Comparison of ENCODE assay signal across 8 cellular contexts in the genomic region with DNA sequence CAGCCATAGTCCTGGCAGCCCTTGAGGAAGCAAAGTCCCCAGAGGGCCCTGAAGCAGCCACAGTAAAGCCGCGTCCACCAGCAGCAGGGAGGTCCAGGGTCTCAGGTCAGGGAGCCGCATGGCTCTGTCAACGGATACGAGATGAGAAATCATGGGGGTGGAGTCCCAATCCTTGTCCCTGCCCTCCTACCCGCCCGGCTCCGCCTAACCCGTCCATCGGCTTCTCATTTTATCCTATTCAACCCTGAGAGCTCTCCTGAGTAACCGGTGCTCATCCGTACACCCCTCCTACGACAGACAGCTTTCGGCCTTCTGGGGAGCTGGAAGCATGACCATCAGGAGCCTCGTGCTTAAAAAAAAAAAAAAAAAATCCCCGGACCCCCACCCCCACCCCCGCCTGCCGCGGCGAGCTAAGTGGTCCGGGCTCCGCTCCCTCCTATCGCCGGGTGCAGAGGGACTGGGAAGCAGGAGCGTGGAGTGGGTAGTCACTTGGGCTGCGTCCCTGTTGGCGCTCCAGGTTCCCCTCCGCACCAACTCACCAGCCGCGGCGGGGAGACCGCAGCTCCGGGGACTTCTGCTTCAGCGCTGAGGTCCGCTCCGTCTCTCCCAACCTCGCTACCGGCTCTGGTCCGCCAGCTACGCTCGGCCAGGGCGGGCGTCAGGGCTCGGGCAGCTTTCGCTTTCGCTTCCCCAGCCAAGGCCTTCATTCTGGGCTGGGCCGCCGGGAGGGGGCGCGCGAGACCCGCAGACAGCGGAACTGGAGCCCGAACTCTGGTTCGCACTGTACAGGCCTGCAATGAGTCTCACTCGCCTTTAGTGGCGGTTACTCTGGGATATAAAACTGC.
DNase-seq lines count a peak whose midpoint lies in the region; ATAC-seq lines count a peak whose summit lies in the region.

Gene TAP2 (minus strand): TSS at position 626 of the 845 bp plus-strand sequence. CDS start 506 bp downstream, at position 120.

- peaks cover 53% of the 10 kb centered on the region for H3K36me3 Mint-ChIP-seq in memory B cell

- H3K27me3 ChIP-seq in effector memory CD4-positive, alpha-beta T cell (replicated peaks; ENCODE audit: control insufficient read depth, insufficient read depth, low read length, poor library complexity, severe bottlenecking) = no peaks in the 10 kb centered on the region

- ATAC-seq in GM19468 (IDR thresholded peaks at IDR 0.05; ENCODE audit: extremely low read depth, unreplicated experiment) = peak; percentile 62
- ATAC-seq in memory B cell (ENCODE audit: low read depth) = peak; percentile 88

- H3K27ac Mint-ChIP-seq in memory B cell = peak within 1 kb of the TSS; percentile 88

- peak within 1 kb of the TSS; percentile 85 for H3K27ac ChIP-seq in effector memory CD4-positive, alpha-beta T cell (ENCODE audit: insufficient read depth, low read length, poor library complexity, severe bottlenecking)

- peak within 1 kb of the TSS; percentile 90 for H3K4me3 Mint-ChIP-seq in memory B cell

- H3K4me3 ChIP-seq in effector memory CD4-positive, alpha-beta T cell (ENCODE audit: insufficient read depth, low read depth, low read length, poor library complexity, severe bottlenecking) = peak within 1 kb of the TSS; percentile 80

- no peaks in the 10 kb centered on the region for H3K9me3 ChIP-seq in effector memory CD4-positive, alpha-beta T cell (ENCODE audit: control insufficient read depth, low read length)

- H3K4me1 ChIP-seq in effector memory CD4-positive, alpha-beta T cell (ENCODE audit: control insufficient read depth, insufficient read depth, low read length, poor library complexity, severe bottlenecking) = peaks cover 45% of the 10 kb centered on the region

- H3K9me3 Mint-ChIP-seq in memory B cell = no peaks in the 10 kb centered on the region

- DNase-seq in COR-L47 (lab: John Stamatoyannopoulos, UW) (peak; percentile 86), HS-5 (ENCODE audit: low read depth) (peak; percentile 74), memory B cell (ENCODE audit: low spot score in 2 of 2) (peak; percentile 99 to 100)
- peak; percentile 91 for DNase-seq in NK-92 treated with Interleukin-12 subunit alpha and Interleukin-12 subunit beta, amount 100 ng/mL, for 24 hours (lab: John Stamatoyannopoulos, UW)
- DNase-seq in activated CD8-positive, alpha-beta memory T cell treated with anti-CD3 and anti-CD28 coated beads for 24 hours = peak; percentile 100
- DNase-seq in effector memory CD4-positive, alpha-beta T cell = peak; percentile 93 to 96 (median 96)
- peak; percentile 96 for DNase-seq in stimulated activated CD8-positive, alpha-beta memory T cell treated with anti-CD3 and anti-CD28 coated beads, Interleukin-12 subunit alpha, Interleukin-12 subunit beta, amount 100 ng/mL, for 1 hour (ENCODE audit: low read depth)

- H3K4me1 Mint-ChIP-seq in memory B cell = peaks cover 58% of the 10 kb centered on the region

- H3K27me3 Mint-ChIP-seq in memory B cell = no peaks in the 10 kb centered on the region

- H3K36me3 ChIP-seq in effector memory CD4-positive, alpha-beta T cell (ENCODE audit: control insufficient read depth, insufficient read depth, low read length) = peaks cover 40% of the 10 kb centered on the region

Comparison
In these comparisons a context has a peak if more than half of its experiments do, and no peak if none do; other contexts are left out.
1. Peak in every context shown above with its lines: DNase-seq, ATAC-seq, H3K4me3 ChIP-seq and H3K27ac ChIP-seq.